In the genomic region with DNA sequence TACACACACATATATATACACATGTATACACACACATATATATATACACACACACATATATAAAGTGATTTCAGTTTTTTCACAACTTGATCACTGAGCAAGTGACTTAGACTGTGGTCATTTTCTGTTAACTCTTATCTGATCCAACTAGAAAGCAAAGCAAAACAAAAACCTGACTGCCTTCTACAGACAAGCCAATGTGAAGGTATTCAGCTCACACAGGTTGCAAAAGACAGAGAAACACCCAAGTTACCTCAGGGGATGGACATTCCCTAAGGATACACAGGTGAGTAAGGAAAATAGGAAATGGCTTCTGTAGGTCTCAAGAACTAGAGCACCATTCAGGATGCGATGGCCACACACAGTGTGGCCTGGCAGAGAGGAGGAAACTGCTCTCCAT, we compare ENCODE assay signal across 1 cellular context.
TF ChIP-seq lines count a peak whose summit lies in the region.

No MANE protein-coding gene starts in this region.

TF ChIP-seq in HCT116, 20 proteins besides CTCF, POLR2A, EP300 and RAD21 (continued from another document):
- TF ChIP-seq CBX3 (IDR thresholded peaks at IDR 0.05; ENCODE audit: low read depth) (no peak; the same call in 1 of the 2 replicates), ZNF274 (IDR thresholded peaks at IDR 0.05; ENCODE audit: low read depth, low read length) (no peak), POLR2AphosphoS5 (IDR thresholded peaks at IDR 0.05; ENCODE audit: low read depth, low read length) (no peak), CEBPB (IDR thresholded peaks at IDR 0.05; ENCODE audit: low read depth) (no peak), EGR1 (IDR thresholded peaks at IDR 0.05; ENCODE audit: low read depth) (no peak), EZH2phosphoT487 (IDR thresholded peaks at IDR 0.05; ENCODE audit: borderline replicate concordance) (no peak), JUND (IDR thresholded peaks at IDR 0.05) (no peak), TCF7L2 (IDR thresholded peaks at IDR 0.05; ENCODE audit: borderline replicate concordance, extremely low read depth, insufficient read depth, insufficient read length) (no peak), SRF (IDR thresholded peaks at IDR 0.05; ENCODE audit: low read depth) (no peak), ZBTB33 (IDR thresholded peaks at IDR 0.05; ENCODE audit: extremely low read depth, insufficient replicate concordance, low read length) (no peak), ZFX (IDR thresholded peaks at IDR 0.05) (no peak), YY1 (IDR thresholded peaks at IDR 0.05; ENCODE audit: extremely low read depth, insufficient replicate concordance, low read depth, low read length) (no peak), REST (IDR thresholded peaks at IDR 0.05; ENCODE audit: low read depth) (no peak), SP1 (IDR thresholded peaks at IDR 0.05; ENCODE audit: low read depth) (no peak), MAX (IDR thresholded peaks at IDR 0.05) (no peak), ELF1 (IDR thresholded peaks at IDR 0.05; ENCODE audit: borderline replicate concordance, low read depth) (no peak), FOSL1 (IDR thresholded peaks at IDR 0.05; ENCODE audit: low read depth) (no peak)
- TF ChIP-seq, protein P1, sequence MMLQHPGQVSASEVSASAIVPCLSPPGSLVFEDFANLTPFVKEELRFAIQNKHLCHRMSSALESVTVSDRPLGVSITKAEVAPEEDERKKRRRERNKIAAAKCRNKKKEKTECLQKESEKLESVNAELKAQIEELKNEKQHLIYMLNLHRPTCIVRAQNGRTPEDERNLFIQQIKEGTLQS (IDR thresholded peaks at IDR 0.05) = no peak
